In genomic region chr9:91420471-91421021, GRCh38 we compare ENCODE assay signal across 8 cellular contexts. TPM values are rescaled to one million over a fixed set of nuclear protein-coding genes. Genes with fewer than 3 reads are reported as not detected.
DNase-seq lines count a peak whose midpoint lies in the region; ATAC-seq and TF ChIP-seq lines count a peak whose summit lies in the region.

No MANE protein-coding gene starts in this region.

- H3K27ac Mint-ChIP-seq in neural crest cell (ENCODE audit: unreplicated experiment), result peak overlapping the region; percentile 59

- no peak overlapping the region for H2AFZ ChIP-seq in PC-9

- H3K4me3 ChIP-seq in BJ (ENCODE audit: low read depth, low read length) (peak overlapping the region; percentile 65), PC-9 (peak overlapping the region; percentile 19; the same call in 1 of the 2 replicates), epithelial cell of proximal tubule (ENCODE audit: low read depth, low read length) (peak overlapping the region; percentile 80), mucosa of descending colon (no peak overlapping the region)

- H3K9me3 ChIP-seq in PC-9 (ENCODE audit: insufficient read depth, low read depth) (no peaks in the 10 kb centered on the region), mucosa of descending colon (no peaks in the 10 kb centered on the region)

- H3K4me2 ChIP-seq in PC-9, result peak overlapping the region; percentile 73

- H3K4me1 ChIP-seq in PC-9 (replicated peaks; ENCODE audit: insufficient read depth) (peaks cover 59% of the 10 kb centered on the region), mucosa of descending colon (ENCODE audit: low read depth) (peaks cover 27% of the 10 kb centered on the region)

- H3F3A ChIP-seq in PC-9 (ENCODE audit: insufficient read depth, low read depth), result peaks cover 36% of the 10 kb centered on the region

- no peaks in the 10 kb centered on the region for H4K20me1 ChIP-seq in PC-9 (ENCODE audit: insufficient read depth)

- H3K4me1 Mint-ChIP-seq in neural crest cell, result peaks cover 50% of the 10 kb centered on the region

- TF ChIP-seq CTCF in BJ (IDR thresholded peaks at IDR 0.05; ENCODE audit: insufficient read depth, low read depth, low read length) (no peak), PC-9 (conservative IDR thresholded peaks at IDR 0.05) (no peak), epithelial cell of proximal tubule (conservative IDR thresholded peaks at IDR 0.05; ENCODE audit: low read depth, low read length) (no peak), neural crest cell (conservative IDR thresholded peaks at IDR 0.05) (no peak), mucosa of descending colon (IDR thresholded peaks at IDR 0.05) (no peak)

- peaks cover 30% of the 10 kb centered on the region for H3K27me3 Mint-ChIP-seq in neural crest cell (ENCODE audit: low read depth)

- peak overlapping the region; percentile 89 for H3K4me3 Mint-ChIP-seq in neural crest cell

- DNase-seq in BJ (ENCODE audit: low read depth), result no peak
- no peak for DNase-seq in PC-9
- no peak for DNase-seq in epithelial cell of proximal tubule (ENCODE audit: low read depth)
- DNase-seq in neural crest cell (ENCODE audit: low read depth, low spot score), result no peak
- no peak for DNase-seq in NCI-H128 (lab: John Stamatoyannopoulos, UW; ENCODE audit: unreplicated experiment)
- no peak for DNase-seq in SIG-M5 (lab: John Stamatoyannopoulos, UW)
- DNase-seq in mucosa of descending colon, result no peak

- H3K79me2 ChIP-seq in PC-9 (ENCODE audit: low read depth), result peaks cover 74% of the 10 kb centered on the region

- ATAC-seq in GM19023 (IDR thresholded peaks at IDR 0.05; ENCODE audit: unreplicated experiment) (no peak), mucosa of descending colon (no peak)

- no TSS peak for BruUV-seq in PC-9 (replicated peaks; lab: Mats Ljungman, UMichigan)

- intact Hi-C loops in PC-9 (cut with micrococcal nuclease; ENCODE audit: unreplicated experiment) (loop anchor here (5.0 kb wide), 1 partner anchor 108 kb away; no protein-coding TSS in a partner anchor), mucosa of descending colon (cut with DNase I, micrococcal nuclease) (loop anchor here (10.0 kb wide), 3 partner anchors 226 to 506 kb away; no protein-coding TSS in a partner anchor)

- H3K36me3 ChIP-seq in BJ (ENCODE audit: control insufficient read depth, insufficient read depth, low read length), result no peaks in the 10 kb centered on the region
- no peaks in the 10 kb centered on the region for H3K36me3 ChIP-seq in PC-9 (ENCODE audit: low read depth)
- no peaks in the 10 kb centered on the region for H3K36me3 ChIP-seq in mucosa of descending colon (ENCODE audit: low read depth)

- H3K9me2 ChIP-seq in PC-9 (ENCODE audit: insufficient read depth), result no peaks in the 10 kb centered on the region

- CTCF ChIA-PET in BJ (lab: Yijun Ruan, JAX) (interaction anchor here (0.9 to 1.5 kb wide), 5 partner anchors 9 to 505 kb away, joined by 3 to 4 read pairs (median 3); no protein-coding TSS in a partner anchor), PC-9 (lab: Charles Lee) (interaction anchor here (1.2 kb wide), 2 partner anchors 331 kb away, joined by 4 to 5 read pairs; no protein-coding TSS in a partner anchor)

- H3K27me3 ChIP-seq in BJ (ENCODE audit: control insufficient read depth, insufficient read depth, low read length), result no peaks in the 10 kb centered on the region
- H3K27me3 ChIP-seq in PC-9 (ENCODE audit: insufficient read depth, low read depth), result no peaks in the 10 kb centered on the region

- H3K36me3 Mint-ChIP-seq in neural crest cell (ENCODE audit: low read depth), result no peaks in the 10 kb centered on the region

- H3K9me3 Mint-ChIP-seq in neural crest cell, result no peaks in the 10 kb centered on the region

- H3K27ac ChIP-seq in PC-9, result peak overlapping the region; percentile 99

- POLR2A ChIA-PET in BJ (lab: Charles Lee) (interaction anchor here (0.6 kb wide), 2 partner anchors 116 to 1827 kb away, joined by 6 to 12 read pairs; no protein-coding TSS in a partner anchor), PC-9 (lab: Charles Lee; ENCODE audit: unreplicated experiment) (no interaction called here)

RNA-seq across cellular contexts. Expression of gene NFIL3, which starts 3.1 kb away (rescaled TPM):
- polyA plus RNA-seq in BJ (2011; rRNA removed), result 6.9 and 11.4 TPM in 2 replicates
- 7.6 and 11.7 TPM in 2 replicates for polyA minus RNA-seq in BJ (2011; rRNA and poly(A)+ RNA removed)
- 8.5 and 9.3 TPM in 2 replicates for total RNA-seq in PC-9 (2021)
- 10.3 and 12.7 TPM in 2 replicates for total RNA-seq in epithelial cell of proximal tubule
- total RNA-seq in neural crest cell, result 16.2 and 16.8 TPM in 2 replicates
- 10 to 100 TPM; 17.7 to 41.9 (median 20.6) TPM for total RNA-seq in mucosa of descending colon

RNA-seq across cellular contexts. Expression of gene AUH, which starts 58.8 kb away (rescaled TPM):
- 4.1 and 5.9 TPM in 2 replicates for polyA plus RNA-seq in BJ (2011; rRNA removed)
- polyA minus RNA-seq in BJ (2011; rRNA and poly(A)+ RNA removed), result 1.3 and 4.2 TPM in 2 replicates
- total RNA-seq in PC-9 (2021), result 24.9 and 31.1 TPM in 2 replicates
- total RNA-seq in epithelial cell of proximal tubule, result 13.8 and 16.8 TPM in 2 replicates
- total RNA-seq in neural crest cell, result 10.8 and 10.9 TPM in 2 replicates
- total RNA-seq in mucosa of descending colon, result 10 to 100 TPM; 18.2 to 37.2 (median 26.6) TPM
